8 cellular contexts compared by ENCODE assay signal in the genomic region with DNA sequence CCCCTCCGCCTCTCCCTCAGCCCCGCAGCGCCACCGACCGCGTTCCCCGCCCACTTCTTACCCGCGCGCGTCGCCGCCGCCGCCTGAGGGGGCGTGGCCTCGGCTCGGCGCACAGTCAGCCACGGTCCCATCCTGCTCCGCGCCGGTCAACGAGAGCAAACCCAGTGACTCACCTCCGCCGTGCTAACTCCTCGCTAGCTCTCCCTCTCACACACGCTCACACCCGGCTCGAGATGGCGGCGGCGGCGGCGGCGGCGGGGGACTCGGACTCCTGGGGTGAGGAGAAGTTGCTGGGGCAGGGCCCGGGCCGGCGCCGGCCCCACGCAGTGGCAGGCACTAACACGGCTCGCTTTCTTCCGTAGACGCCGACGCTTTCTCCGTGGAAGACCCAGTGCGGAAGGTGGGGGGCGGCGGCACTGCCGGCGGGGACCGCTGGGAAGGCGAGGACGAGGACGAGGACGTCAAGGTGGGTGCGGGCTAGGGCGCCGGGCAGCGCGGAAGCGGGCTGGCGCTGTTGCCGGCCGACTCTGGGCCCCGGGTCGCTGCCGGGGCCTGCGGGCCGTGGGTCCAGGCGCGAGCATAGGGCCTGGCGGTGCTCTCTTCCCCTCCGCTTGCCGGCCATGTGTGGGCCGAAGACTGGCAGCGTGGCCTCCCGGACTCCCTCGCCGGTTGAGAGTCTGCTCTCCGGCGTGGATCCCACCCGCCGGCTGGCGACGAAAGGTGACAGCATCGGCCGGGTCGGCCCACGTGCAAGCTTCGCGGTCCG. TPM values are rescaled to one million over a fixed set of nuclear protein-coding genes. Genes with fewer than 3 reads are reported as not detected.
DNase-seq lines count a peak whose midpoint lies in the region; ATAC-seq, FAIRE-seq and TF ChIP-seq lines count a peak whose summit lies in the region.

EIF3J (plus strand) TSS at position 186 of the 766 bp plus-strand sequence; CDS start at position 234, 48 bp downstream.

- peak within 1 kb of the TSS; percentile 94 for H3K27ac ChIP-seq in keratinocyte (ENCODE audit: control insufficient read depth, insufficient read depth, low read length)

- in situ Hi-C loops in GM18951 (cut with MboI; ENCODE audit: low sequenced_read_pairs, unreplicated experiment), result no loop called here

- FAIRE-seq in keratinocyte (lab: Jason Lieb, UNC), result no peak

- ATAC-seq in HG03196 (IDR thresholded peaks at IDR 0.05; ENCODE audit: unreplicated experiment), result peak; percentile 83
- peak; percentile 95 to 97 for ATAC-seq in activated CD4-positive, CD25-positive, alpha-beta regulatory T cell treated with anti-CD3 and anti-CD28 coated beads, Interleukin-2, amount 50 U/mL, for 24 hours
- ATAC-seq in central memory CD8-positive, alpha-beta T cell (replicated peaks; ENCODE audit: extremely low read depth, poor library complexity, severe bottlenecking), result peak; percentile 93

- peaks cover 0 to 19% of the 10 kb centered on the region in 2 experiments for H3K36me3 ChIP-seq in keratinocyte (ENCODE audit: control insufficient read depth in 2 of 2, extremely low read depth in 1 of 2, insufficient read depth in 2 of 2, low read length in 2 of 2)

- H3K36me3 Mint-ChIP-seq in central memory CD8-positive, alpha-beta T cell (ENCODE audit: insufficient read depth), result peaks cover 38% of the 10 kb centered on the region

- H3K79me2 ChIP-seq in keratinocyte (ENCODE audit: control insufficient read depth, insufficient read depth, low read length), result peaks cover 58% of the 10 kb centered on the region

- no peaks in the 10 kb centered on the region for H3K27me3 ChIP-seq in keratinocyte (ENCODE audit: control insufficient read depth, extremely low read depth, insufficient read depth, low read length)

- dilution Hi-C loops in keratinocyte (cut with MboI; ENCODE audit: extremely low pct_ligation_motif_present, low sequenced_read_pairs), result no loop called here

- H3K9me3 Mint-ChIP-seq in central memory CD8-positive, alpha-beta T cell, result no peaks in the 10 kb centered on the region

- peak within 1 kb of the TSS; percentile 99 for H3K4me2 ChIP-seq in keratinocyte (ENCODE audit: control insufficient read depth, extremely low read depth, insufficient read depth, low read depth, low read length)

- peak within 1 kb of the TSS; percentile 77 to 89 (median 82) for H3K4me3 ChIP-seq in keratinocyte (ENCODE audit: control insufficient read depth in 2 of 3, extremely low read depth in 1 of 3, insufficient read depth in 2 of 3, low read depth in 1 of 3, low read length in 3 of 3)

- DNase-seq in AG08395 (ENCODE audit: low spot score) (peak; percentile 97), NCI-H345 treated with DMSO at 0.1 percent for 48 hours (lab: John Stamatoyannopoulos, UW; ENCODE audit: unreplicated experiment) (peak; percentile 77), keratinocyte (ENCODE audit: low read depth, low spot score) (peak; percentile 78)
- peak; percentile 90 to 92 for DNase-seq in central memory CD8-positive, alpha-beta T cell (ENCODE audit: low spot score in 2 of 2)
- peak; percentile 89 to 93 (median 92) for DNase-seq in stimulated activated CD4-positive, alpha-beta T cell treated with anti-CD3 and anti-CD28 coated beads, Interleukin-12 subunit alpha, Interleukin-12 subunit beta, amount 100 ng/mL, for 48 hours (ENCODE audit: low read depth in 2 of 3, low spot score in 1 of 3)

- no peaks in the 10 kb centered on the region for H3K27me3 Mint-ChIP-seq in central memory CD8-positive, alpha-beta T cell

- H3K9ac ChIP-seq in keratinocyte (ENCODE audit: control insufficient read depth, extremely low read depth, insufficient read depth, low read length), result peak within 1 kb of the TSS; percentile 97

- H3K9me1 ChIP-seq in keratinocyte (ENCODE audit: control insufficient read depth, extremely low read depth, insufficient read depth, low read length), result no peaks in the 10 kb centered on the region

- TF ChIP-seq POLR2A in GM18951 (IDR thresholded peaks at IDR 0.05; ENCODE audit: extremely low read depth, insufficient read depth, insufficient read length), result peak; percentile 85

- peaks cover 30% of the 10 kb centered on the region for H3K4me1 ChIP-seq in keratinocyte (ENCODE audit: control insufficient read depth, extremely low read depth, insufficient read depth, low read length)

- H4K20me1 ChIP-seq in keratinocyte (ENCODE audit: control insufficient read depth, extremely low read depth, insufficient read depth, low read length), result peaks cover 10% of the 10 kb centered on the region

- peaks cover 48% of the 10 kb centered on the region for H3K4me1 Mint-ChIP-seq in central memory CD8-positive, alpha-beta T cell

- peak within 1 kb of the TSS; percentile 94 for H3K27ac Mint-ChIP-seq in central memory CD8-positive, alpha-beta T cell (ENCODE audit: low read depth)

- H3K9me3 ChIP-seq in keratinocyte (ENCODE audit: control insufficient read depth, low read depth, low read length), result no peaks in the 10 kb centered on the region

- no peak for TF ChIP-seq CTCF in keratinocyte (optimal IDR thresholded peaks at IDR 0.05 in 1 of 3, IDR thresholded peaks at IDR 0.05 in 1 of 3, conservative IDR thresholded peaks at IDR 0.05 in 1 of 3; ENCODE audit: extremely low read depth in 1 of 3, insufficient read depth in 2 of 3, low read length in 3 of 3)

- H2AFZ ChIP-seq in keratinocyte (ENCODE audit: control insufficient read depth, low read length), result peak within 1 kb of the TSS; percentile 94

- H3K4me3 Mint-ChIP-seq in central memory CD8-positive, alpha-beta T cell, result peak within 1 kb of the TSS; percentile 96

RNA-seq across cellular contexts. Expression of gene EIF3J, which starts in this region (rescaled TPM):
- polyA plus RNA-seq in keratinocyte, result 51.5 to 99.4 TPM (median 64.4 TPM) in 3 replicates
- polyA plus RNA-seq in keratinocyte (2011; ENCODE audit: low read depth), result 89.6 TPM
- 57.8 and 128 TPM in 2 replicates for polyA plus RNA-seq in keratinocyte (2011; cell fraction: cytosol; rRNA removed)
- 60.1 and 75.9 TPM in 2 replicates for polyA plus RNA-seq in keratinocyte (2011; cell fraction: nucleus; rRNA removed)
- 79.3 and 115 TPM in 2 replicates for polyA plus RNA-seq in keratinocyte (2012; ENCODE audit: low replicate concordance)
- 12.0 to 65.0 TPM (median 34.0 TPM) in 3 replicates for polyA minus RNA-seq in keratinocyte
- 31.5 TPM for polyA minus RNA-seq in keratinocyte (2011; cell fraction: cytosol; rRNA and poly(A)+ RNA removed)
- 13.8 and 37.0 TPM in 2 replicates for polyA minus RNA-seq in keratinocyte (2011; cell fraction: nucleus; rRNA and poly(A)+ RNA removed)

Comparison
In these comparisons a context has a peak if more than half of its experiments do, and no peak if none do; other contexts are left out.
1. Peak in every context shown above with its lines: DNase-seq, ATAC-seq, H3K4me3 ChIP-seq and H3K27ac ChIP-seq.